Comparison of ENCODE assay signal across 22 cellular contexts in genomic region chr19:54456423-54457373, GRCh38. TPM values are rescaled to one million over a fixed set of nuclear protein-coding genes. Genes with fewer than 3 reads are reported as not detected.
"Had no signal": no experiment of that assay in that cellular context is flagged by ENCODE, and none has a peak within 500 bp of the region (broad histone marks: within the 10 kb centered on the region; RNA-seq: fewer than 3 reads in every experiment).

No MANE protein-coding gene starts in this region.

- H3K4me3 Mint-ChIP-seq: activated CD4-positive, alpha-beta T cell treated with anti-CD3 and anti-CD28 coated beads, Interleukin-2, amount 10 ng/mL, durations not matched to agents 24 days and 14 days; activated naive CD8-positive, alpha-beta T cell treated with anti-CD3 and anti-CD28 coated beads for 36 hours; activated T-cell treated with anti-CD3 and anti-CD28 coated beads, Interleukin-2, amount 50 U/mL, for 72 hours; dendritic cell treated with granulocyte-macrophage colony-stimulating factor and Interleukin-4, amounts not matched to agents 40 ng/mL and 50 ng/mL, for 4 days had no signal

- H3K9me3 ChIP-seq: lower lobe of right lung, pancreas, sigmoid colon, thoracic aorta, upper lobe of right lung had no signal

- H3K27ac ChIP-seq: brain microvascular endothelial cell, epithelial cell of prostate, lower lobe of right lung, sigmoid colon, thoracic aorta, upper lobe of right lung had no signal

- H3K27me3 Mint-ChIP-seq: activated CD4-positive, alpha-beta T cell treated with anti-CD3 and anti-CD28 coated beads, Interleukin-2, amount 10 ng/mL, durations not matched to agents 24 days and 14 days; activated naive CD8-positive, alpha-beta T cell treated with anti-CD3 and anti-CD28 coated beads for 36 hours; dendritic cell treated with granulocyte-macrophage colony-stimulating factor and Interleukin-4, amounts not matched to agents 40 ng/mL and 50 ng/mL, for 4 days had no signal

- H3K9me3 Mint-ChIP-seq: activated CD4-positive, alpha-beta T cell treated with anti-CD3 and anti-CD28 coated beads, Interleukin-2, amount 10 ng/mL, durations not matched to agents 24 days and 14 days; activated naive CD8-positive, alpha-beta T cell treated with anti-CD3 and anti-CD28 coated beads for 36 hours; activated T-cell treated with anti-CD3 and anti-CD28 coated beads, Interleukin-2, amount 50 U/mL, for 72 hours; dendritic cell treated with granulocyte-macrophage colony-stimulating factor and Interleukin-4, amounts not matched to agents 40 ng/mL and 50 ng/mL, for 4 days; neural crest cell had no signal

- H3K4me3 ChIP-seq: lower lobe of right lung, pancreas, sigmoid colon, thoracic aorta, upper lobe of right lung had no signal

- DNase-seq: activated CD4-positive, alpha-beta T cell treated with anti-CD3 and anti-CD28 coated beads, Interleukin-2, amount 10 ng/mL, durations not matched to agents 24 days and 14 days; activated CD4-positive, CD25-positive, alpha-beta regulatory T cell; activated CD8-positive, alpha-beta memory T cell treated with anti-CD3 and anti-CD28 coated beads, Interleukin-2, amount 50 U/mL, for 48 hours; activated gamma-delta T cell; activated naive CD8-positive, alpha-beta T cell treated with anti-CD3 and anti-CD28 coated beads for 36 hours; activated T-cell treated with anti-CD3 and anti-CD28 coated beads, Interleukin-2, amount 50 U/mL, for 72 hours; amygdala; brain microvascular endothelial cell; foreskin melanocyte; left cardiac atrium; lower lobe of right lung; midbrain; sigmoid colon; stimulated activated CD4-positive, alpha-beta T cell treated with anti-CD3 and anti-CD28 coated beads, Interleukin-1b, Interleukin-23, amount 100 ng/mL, for 48 hours; upper lobe of right lung had no signal

- H3K27ac Mint-ChIP-seq: activated CD4-positive, alpha-beta T cell treated with anti-CD3 and anti-CD28 coated beads, Interleukin-2, amount 10 ng/mL, durations not matched to agents 24 days and 14 days; activated naive CD8-positive, alpha-beta T cell treated with anti-CD3 and anti-CD28 coated beads for 36 hours; activated T-cell treated with anti-CD3 and anti-CD28 coated beads, Interleukin-2, amount 50 U/mL, for 72 hours; dendritic cell treated with granulocyte-macrophage colony-stimulating factor and Interleukin-4, amounts not matched to agents 40 ng/mL and 50 ng/mL, for 4 days had no signal

- H3K4me1 Mint-ChIP-seq: neural crest cell had no signal

- H3K27me3 ChIP-seq: brain microvascular endothelial cell, pancreas, sigmoid colon, upper lobe of right lung had no signal

RNA-seq across cellular contexts. Expression of gene TTYH1, which starts 41.4 kb away (rescaled TPM):
- total RNA-seq: fibroblast of lung, lower lobe of right lung, myocyte, thoracic aorta, upper lobe of right lung had no signal

RNA-seq across cellular contexts. Expression of gene LAIR2, which starts 45.9 kb away (rescaled TPM):
- total RNA-seq: fibroblast of lung, myocyte, neural crest cell, pancreas, sigmoid colon, thoracic aorta, upper lobe of right lung had no signal
